In genomic region chr6:26660096-26660425, GRCh38 we compare ENCODE assay signal across 8 cellular contexts. TPM values are rescaled to one million over a fixed set of nuclear protein-coding genes. Genes with fewer than 3 reads are reported as not detected.
DNase-seq lines count a peak whose midpoint lies in the region; ATAC-seq and TF ChIP-seq lines count a peak whose summit lies in the region.

No MANE protein-coding gene starts in this region.

- TF ChIP-seq CTCF in MM.1S (IDR thresholded peaks at IDR 0.05; ENCODE audit: low read length) (peak; percentile 29), brain (conservative IDR thresholded peaks at IDR 0.05) (peak; percentile 11 to 51)

- H3K27ac Mint-ChIP-seq in brain: peak overlapping the region; percentile 54 to 94 (median 79)

- no peaks in the 10 kb centered on the region for H4K20me1 ChIP-seq in MM.1S (ENCODE audit: insufficient read depth, low read length)

- peaks cover 41% of the 10 kb centered on the region for H3K27me3 Mint-ChIP-seq in brain

- peak overlapping the region; percentile 72 for H3K4me2 ChIP-seq in MM.1S (ENCODE audit: low read depth, low read length)

- H2AFZ ChIP-seq in MM.1S (ENCODE audit: low read length): peak overlapping the region; percentile 92

- H3K4me3 ChIP-seq in MM.1S (ENCODE audit: low read length): peak overlapping the region; percentile 76

- ATAC-seq in GM21786 (IDR thresholded peaks at IDR 0.05; ENCODE audit: unreplicated experiment) (peak; percentile 23), left colon (peak; percentile 24)

- H3K9ac ChIP-seq in MM.1S (ENCODE audit: low read length): peak overlapping the region; percentile 62

- intact Hi-C loops in left colon (cut with DNase I, micrococcal nuclease): no loop called here

- H3K27ac ChIP-seq in MM.1S (ENCODE audit: low read length): peak overlapping the region; percentile 42; the same call in 1 of the 2 replicates
- peak overlapping the region; percentile 42 for H3K27ac ChIP-seq in temporal lobe (ENCODE audit: low read depth, low read length)

- H3K4me1 Mint-ChIP-seq in brain: peaks cover 51% of the 10 kb centered on the region

- no peaks in the 10 kb centered on the region for H3K9me2 ChIP-seq in MM.1S (replicated peaks; ENCODE audit: insufficient read depth, low read length)

- peaks cover 6% of the 10 kb centered on the region; the same call in 1 of the 2 replicates for H3F3A ChIP-seq in MM.1S (ENCODE audit: insufficient read depth, low read length)

- H3K36me3 ChIP-seq in MM.1S (replicated peaks; ENCODE audit: insufficient read depth, low read length): no peaks in the 10 kb centered on the region

- H3K4me3 Mint-ChIP-seq in brain: peak overlapping the region; percentile 87 to 91 (median 90)

- peaks cover 0 to 3% (median 0%) of the 10 kb centered on the region in 5 experiments for H3K9me3 Mint-ChIP-seq in brain

- peaks cover 38% of the 10 kb centered on the region for H3K36me3 Mint-ChIP-seq in brain

- no peaks in the 10 kb centered on the region for H3K27me3 ChIP-seq in MM.1S (replicated peaks; ENCODE audit: insufficient read depth, low read length)

- DNase-seq in NCI-H1694 treated with DMSO at 0.1 percent for 48 hours (lab: John Stamatoyannopoulos, UW) (peak; percentile 16), NCI-H1694 (lab: John Stamatoyannopoulos, UW) (no peak), MM.1S (peak; percentile 57), left colon (no peak), medulla oblongata (ENCODE audit: extremely low spot score) (no peak)

- 0 out of 2 replicates have a peak, but pooled peaks cover 3% of the 10 kb centered on the region for H3K4me1 ChIP-seq in MM.1S (ENCODE audit: low read length)

- H3K79me2 ChIP-seq in MM.1S (ENCODE audit: low read length): peaks cover 25% of the 10 kb centered on the region

- no peaks in the 10 kb centered on the region for H3K9me3 ChIP-seq in MM.1S (replicated peaks; ENCODE audit: insufficient read depth, low read length)

RNA-seq across cellular contexts. Expression of gene ZNF322, which starts 0.5 kb away (rescaled TPM):
- polyA plus RNA-seq in brain (ENCODE audit: insufficient read depth, low read depth, low replicate concordance): 8.6 TPM
- total RNA-seq in left colon (10 to 100 TPM; 17.8 to 19.9 TPM), temporal lobe (31.5 TPM)

Comparison
In these comparisons a context has a peak if more than half of its experiments do, and no peak if none do; other contexts are left out.
1. DNase-seq: peak in NCI-H1694 treated with DMSO at 0.1 percent for 48 hours (single experiment) and MM.1S (single experiment); none in NCI-H1694 (single experiment), left colon (0 of 2) and medulla oblongata (single experiment).